In the genomic region with DNA sequence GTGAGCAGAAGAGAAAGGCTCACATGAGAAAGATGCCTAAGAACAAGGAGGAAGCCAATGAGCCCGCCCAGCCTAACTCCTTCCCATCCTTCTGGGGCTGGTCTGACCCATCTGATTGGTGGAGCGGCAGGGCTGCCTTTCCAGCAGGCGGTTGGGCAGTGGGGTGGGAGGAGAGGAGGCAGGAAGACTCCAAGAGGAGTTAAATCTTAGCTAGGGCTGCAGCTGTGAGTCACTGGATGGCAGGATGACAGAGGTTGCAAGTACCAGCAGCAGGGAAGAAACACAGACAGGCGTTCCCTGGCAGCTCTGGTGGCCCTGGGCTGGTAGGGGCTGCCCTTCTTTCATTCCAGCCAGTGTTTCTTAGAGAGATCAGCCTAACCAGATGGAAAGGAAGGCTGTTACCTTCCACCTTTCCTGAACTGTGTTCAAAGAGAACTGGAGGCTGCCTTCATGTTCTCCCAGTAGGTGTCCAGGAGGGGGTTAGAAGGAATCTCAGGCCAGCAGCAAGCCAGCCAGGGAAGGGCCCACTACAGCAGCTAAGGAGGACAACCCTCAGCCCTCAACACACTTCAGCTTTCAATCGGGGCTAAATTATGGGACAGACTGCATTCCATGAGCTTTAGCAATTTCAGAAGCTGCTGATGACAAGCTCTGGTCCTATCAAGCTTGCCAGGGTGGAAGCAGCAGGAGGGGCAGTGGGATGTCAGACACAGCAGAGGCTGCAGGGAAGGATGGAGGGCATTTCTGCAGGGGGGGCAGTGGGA, we compare ENCODE assay signal across 1 cellular context.
TF ChIP-seq lines count a peak whose summit lies in the region.

No MANE protein-coding gene starts in this region.

TF ChIP-seq in endothelial cell of umbilical vein, 7 proteins besides CTCF, POLR2A, EP300 and RAD21:
- TF ChIP-seq POLR2AphosphoS5 (IDR thresholded peaks at IDR 0.05; ENCODE audit: insufficient read depth, low read depth, low read length) (no peak), FOS (IDR thresholded peaks at IDR 0.05; ENCODE audit: borderline replicate concordance, insufficient read depth, low read length) (peak; percentile 62), JUN (IDR thresholded peaks at IDR 0.05; ENCODE audit: borderline replicate concordance, insufficient read depth, insufficient read length, low read depth) (peak; percentile 58)
